ENCODE assay signal across 11 cellular contexts in the genomic region with DNA sequence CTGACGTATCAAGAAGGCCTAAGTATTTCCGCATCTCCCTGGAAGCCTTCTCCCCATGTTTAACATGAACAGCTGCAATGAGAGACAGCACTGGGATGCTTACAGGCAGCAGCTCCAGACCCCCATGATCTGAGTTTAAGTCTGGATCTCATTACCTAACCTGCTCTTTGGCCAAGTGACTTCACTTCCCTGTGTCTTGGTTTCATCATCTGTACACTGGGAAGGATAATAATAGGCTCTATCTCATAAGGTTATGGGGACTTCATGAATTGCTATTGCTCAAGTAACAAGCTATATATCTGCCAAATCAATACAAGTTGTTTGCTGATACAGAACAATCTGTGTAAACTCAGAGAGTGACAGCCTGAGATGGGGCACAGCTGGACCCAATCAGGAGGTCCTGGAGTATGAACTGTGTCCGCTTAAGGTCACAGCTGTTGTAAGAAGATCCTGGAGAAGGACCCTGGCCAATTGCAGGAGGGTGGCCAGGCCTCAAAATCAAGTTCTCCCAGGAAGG. TPM values are rescaled to one million over a fixed set of nuclear protein-coding genes. Genes with fewer than 3 reads are reported as not detected.
DNase-seq lines count a peak whose midpoint lies in the region; ATAC-seq and TF ChIP-seq lines count a peak whose summit lies in the region.
"Had no signal": no experiment of that assay in that cellular context is flagged by ENCODE, and none has a peak within 500 bp of the region (broad histone marks: within the 10 kb centered on the region; RNA-seq: fewer than 3 reads in every experiment).

No MANE protein-coding gene starts in this region.

- H3K9me3 Mint-ChIP-seq in progenitor cell of endocrine pancreas (ENCODE audit: low read depth): peaks cover 3% of the 10 kb centered on the region
- H3K9me3 Mint-ChIP-seq in naive thymus-derived CD8-positive, alpha-beta T cell: peaks cover 0 to 4% (median 0%) of the 10 kb centered on the region in 9 donors
- H3K9me3 Mint-ChIP-seq: activated naive CD8-positive, alpha-beta T cell treated with anti-CD3 and anti-CD28 coated beads, Interleukin-2, amount 50 U/mL, for 24 hours; WTC11 had no signal

- no peak overlapping the region for H3K4me3 Mint-ChIP-seq in progenitor cell of endocrine pancreas (ENCODE audit: low read depth)
- no peak overlapping the region for H3K4me3 Mint-ChIP-seq in naive thymus-derived CD8-positive, alpha-beta T cell
- H3K4me3 Mint-ChIP-seq: activated naive CD8-positive, alpha-beta T cell treated with anti-CD3 and anti-CD28 coated beads, Interleukin-2, amount 50 U/mL, for 24 hours; IgD-negative memory B cell; WTC11 had no signal

- H3K27me3 Mint-ChIP-seq in progenitor cell of endocrine pancreas: no peaks in the 10 kb centered on the region
- H3K27me3 Mint-ChIP-seq in naive thymus-derived CD8-positive, alpha-beta T cell: peaks cover 0 to 4% (median 0%) of the 10 kb centered on the region in 5 donors
- H3K27me3 Mint-ChIP-seq: activated naive CD8-positive, alpha-beta T cell treated with anti-CD3 and anti-CD28 coated beads, Interleukin-2, amount 50 U/mL, for 24 hours; IgD-negative memory B cell had no signal

- peak; percentile 60 for ATAC-seq in Right ventricle myocardium superior (ENCODE audit: poor library complexity)
- ATAC-seq in naive thymus-derived CD8-positive, alpha-beta T cell: no peak
- no peak for ATAC-seq in GM18519 (IDR thresholded peaks at IDR 0.05; ENCODE audit: low FRiP score, unreplicated experiment)
- ATAC-seq: activated naive CD8-positive, alpha-beta T cell treated with anti-CD3 and anti-CD28 coated beads, Interleukin-2, amount 50 U/mL, for 24 hours; WTC11 had no signal

- H3K36me3 Mint-ChIP-seq in progenitor cell of endocrine pancreas (ENCODE audit: insufficient read depth): peaks cover 5% of the 10 kb centered on the region
- no peaks in the 10 kb centered on the region for H3K36me3 Mint-ChIP-seq in naive thymus-derived CD8-positive, alpha-beta T cell
- H3K36me3 Mint-ChIP-seq: WTC11 had no signal

- no peak overlapping the region for H3K4me3 ChIP-seq in AG10803 (ENCODE audit: low read length)

- peaks cover 5% of the 10 kb centered on the region for H3K4me1 Mint-ChIP-seq in progenitor cell of endocrine pancreas (ENCODE audit: low read depth)
- H3K4me1 Mint-ChIP-seq in naive thymus-derived CD8-positive, alpha-beta T cell: peaks cover 0 to 2% (median 0%) of the 10 kb centered on the region in 4 donors
- H3K4me1 Mint-ChIP-seq: activated naive CD8-positive, alpha-beta T cell treated with anti-CD3 and anti-CD28 coated beads, Interleukin-2, amount 50 U/mL, for 24 hours had no signal

- DNase-seq in AG10803 (ENCODE audit: low read depth) (peak; percentile 87), SK-N-DZ (ENCODE audit: low spot score) (peak; percentile 92), Right ventricle myocardium superior (peak; percentile 86), progenitor cell of endocrine pancreas (ENCODE audit: low spot score, unreplicated experiment) (no peak), NCI-H1105 (lab: John Stamatoyannopoulos, UW) (no peak), NCI-H2029 (lab: John Stamatoyannopoulos, UW) (no peak)
- DNase-seq in naive thymus-derived CD8-positive, alpha-beta T cell: no peak
- DNase-seq: activated naive CD8-positive, alpha-beta T cell treated with anti-CD3 and anti-CD28 coated beads, Interleukin-2, amount 50 U/mL, for 24 hours had no signal

- H3K27ac Mint-ChIP-seq in progenitor cell of endocrine pancreas: peak overlapping the region; percentile 52
- no peak overlapping the region for H3K27ac Mint-ChIP-seq in naive thymus-derived CD8-positive, alpha-beta T cell
- H3K27ac Mint-ChIP-seq: activated naive CD8-positive, alpha-beta T cell treated with anti-CD3 and anti-CD28 coated beads, Interleukin-2, amount 50 U/mL, for 24 hours; WTC11 had no signal

- TF ChIP-seq CTCF in AG10803 (conservative IDR thresholded peaks at IDR 0.05; ENCODE audit: low read length) (no peak), progenitor cell of endocrine pancreas (IDR thresholded peaks at IDR 0.05; ENCODE audit: unreplicated experiment) (no peak)

- POLR2A ChIA-PET in naive thymus-derived CD8-positive, alpha-beta T cell (lab: Charles Lee): no interaction called here

- intact Hi-C loops in Right ventricle myocardium superior (cut with DNase I): no loop called here

RNA-seq across cellular contexts. Expression of a gene that starts 56.0 kb away (rescaled TPM):
- 0.56 and 0.81 TPM in 2 replicates for polyA plus RNA-seq in SK-N-DZ (2014; cell fraction: cytosol; rRNA removed)
- polyA plus RNA-seq in SK-N-DZ (2014; cell fraction: nucleus; rRNA removed): 0.08 and 0.23 TPM in 2 replicates
- total RNA-seq in Right ventricle myocardium superior (469 TPM), progenitor cell of endocrine pancreas (0.72 and 1.3 TPM in 2 replicates)
- not detected for total RNA-seq in naive thymus-derived CD8-positive, alpha-beta T cell
- not detected for polyA plus RNA-seq in naive thymus-derived CD8-positive, alpha-beta T cell

Comparison
In these comparisons a context has a peak if more than half of its experiments do, and no peak if none do; other contexts are left out.
1. DNase-seq: peak in AG10803 (single experiment), SK-N-DZ (single experiment) and Right ventricle myocardium superior (single experiment); none in progenitor cell of endocrine pancreas (single experiment), naive thymus-derived CD8-positive, alpha-beta T cell (0 of 10), NCI-H1105 (single experiment) and NCI-H2029 (single experiment).
2. RNA of a gene that starts 56.0 kb away (total RNA-seq): 469 TPM in Right ventricle myocardium superior (single experiment); 0.72 to 1.3 TPM in progenitor cell of endocrine pancreas and not detected in naive thymus-derived CD8-positive, alpha-beta T cell; every median in the first group is over 100 times any median in the second.